Comparison of ENCODE assay signal across 10 cellular contexts in genomic region chr10:93742633-93743349, GRCh38. TPM values are rescaled to one million over a fixed set of nuclear protein-coding genes. Genes with fewer than 3 reads are reported as not detected.
A peak's percentile ranks its signal among the peaks of the same experiment; 100 is the strongest.
DNase-seq lines count a peak whose midpoint lies in the region; ATAC-seq and TF ChIP-seq lines count a peak whose summit lies in the region.
"Had no signal": no experiment of that assay in that cellular context is flagged by ENCODE, and none has a peak within 500 bp of the region (broad histone marks: within the 10 kb centered on the region; RNA-seq: fewer than 3 reads in every experiment).

No MANE protein-coding gene starts in this region.

- CTCF ChIA-PET in naive thymus-derived CD4-positive, alpha-beta T cell (lab: Charles Lee), result no interaction called here

- peaks cover 0 to 3% of the 10 kb centered on the region in 2 donors for H3K27me3 ChIP-seq in naive thymus-derived CD4-positive, alpha-beta T cell (ENCODE audit: control insufficient read depth in 2 of 2, insufficient read depth in 2 of 2, low read length in 2 of 2)
- no peaks in the 10 kb centered on the region for H3K27me3 ChIP-seq in Peyer's patch
- H3K27me3 ChIP-seq: heart left ventricle had no signal

- no peak overlapping the region for H3K4me3 ChIP-seq in naive thymus-derived CD4-positive, alpha-beta T cell (ENCODE audit: low read length)
- peak overlapping the region in 1 of 4 donors; percentile 6 for H3K4me3 ChIP-seq in Peyer's patch

- intact Hi-C loops in naive thymus-derived CD4-positive, alpha-beta T cell (cut with micrococcal nuclease), result no loop called here

- no peaks in the 10 kb centered on the region for H3K36me3 ChIP-seq in naive thymus-derived CD4-positive, alpha-beta T cell (ENCODE audit: control insufficient read depth in 2 of 3, insufficient read depth in 3 of 3, low read length in 3 of 3)
- H3K36me3 ChIP-seq in Peyer's patch, result no peaks in the 10 kb centered on the region
- H3K36me3 ChIP-seq: heart left ventricle had no signal

- H3K4me1 Mint-ChIP-seq in naive thymus-derived CD4-positive, alpha-beta T cell, result no peaks in the 10 kb centered on the region

- H3K27ac ChIP-seq in naive thymus-derived CD4-positive, alpha-beta T cell (ENCODE audit: low read depth, low read length), result no peak overlapping the region
- no peak overlapping the region for H3K27ac ChIP-seq in Peyer's patch

- H3K27ac Mint-ChIP-seq in naive thymus-derived CD4-positive, alpha-beta T cell, result no peak overlapping the region

- TF ChIP-seq POLR2A in Peyer's patch (IDR thresholded peaks at IDR 0.05), result no peak

- no peaks in the 10 kb centered on the region for H3K4me1 ChIP-seq in naive thymus-derived CD4-positive, alpha-beta T cell (ENCODE audit: control insufficient read depth in 2 of 2, insufficient read depth in 2 of 2, low read length in 2 of 2)
- no peaks in the 10 kb centered on the region for H3K4me1 ChIP-seq in Peyer's patch

- DNase-seq in NOMO-1 (lab: John Stamatoyannopoulos, UW; ENCODE audit: unreplicated experiment in 2 of 2) (peak; percentile 47 to 91), Peyer's patch (no peak), NCI-H2029 (lab: John Stamatoyannopoulos, UW) (no peak), NCI-H524 treated with DMSO at 0.1 percent for 48 hours (lab: John Stamatoyannopoulos, UW) (no peak), DMS153 (lab: John Stamatoyannopoulos, UW) (no peak)
- no peak for DNase-seq in naive thymus-derived CD4-positive, alpha-beta T cell
- DNase-seq: heart left ventricle; stimulated activated naive CD8-positive, alpha-beta T cell treated with anti-CD3 and anti-CD28 coated beads, Interleukin-15, Interleukin-2, amounts not matched to agents 100 U/mL and 50 U/mL, for 24 hours had no signal

- H3K4me3 Mint-ChIP-seq in naive thymus-derived CD4-positive, alpha-beta T cell, result peak overlapping the region in 1 of 10 donors; percentile 37

- H3K9me3 ChIP-seq in naive thymus-derived CD4-positive, alpha-beta T cell (ENCODE audit: control insufficient read depth in 2 of 3, low read length in 3 of 3), result no peaks in the 10 kb centered on the region
- H3K9me3 ChIP-seq in Peyer's patch, result no peaks in the 10 kb centered on the region

- TF ChIP-seq CTCF in Peyer's patch (IDR thresholded peaks at IDR 0.05), result no peak

- ATAC-seq in GM19043 (IDR thresholded peaks at IDR 0.05; ENCODE audit: low read depth, unreplicated experiment) (peak; percentile 91), HG02870 (IDR thresholded peaks at IDR 0.05; ENCODE audit: unreplicated experiment) (peak; percentile 87)
- ATAC-seq in naive thymus-derived CD4-positive, alpha-beta T cell, result peak; percentile 85
- ATAC-seq: stimulated activated naive CD8-positive, alpha-beta T cell treated with anti-CD3 and anti-CD28 coated beads, Interleukin-15, Interleukin-2, amounts not matched to agents 100 U/mL and 50 U/mL, for 24 hours had no signal

- POLR2A ChIA-PET in naive thymus-derived CD4-positive, alpha-beta T cell (lab: Charles Lee), result no interaction called here

- H3K36me3 Mint-ChIP-seq in naive thymus-derived CD4-positive, alpha-beta T cell, result no peaks in the 10 kb centered on the region

- peaks cover 4 to 26% (median 9%) of the 10 kb centered on the region in 5 donors for H3K27me3 Mint-ChIP-seq in naive thymus-derived CD4-positive, alpha-beta T cell

- H3K9me3 Mint-ChIP-seq in naive thymus-derived CD4-positive, alpha-beta T cell, result peaks cover 0 to 4% (median 0%) of the 10 kb centered on the region in 11 donors

RNA-seq across cellular contexts. Expression of gene LGI1, which starts 14.9 kb away (rescaled TPM):
- total RNA-seq in naive thymus-derived CD4-positive, alpha-beta T cell, result not detected
- polyA plus RNA-seq in naive thymus-derived CD4-positive, alpha-beta T cell, result not detected
- 1 to 10 TPM in 2 of 4 donors, not detected in 2; 1.1 to 1.9 TPM for total RNA-seq in Peyer's patch

RNA-seq across cellular contexts. Expression of gene FRA10AC1, which starts 40.4 kb away (rescaled TPM):
- total RNA-seq in naive thymus-derived CD4-positive, alpha-beta T cell, result 10 to 100 TPM; 15.5 to 31.0 (median 22.7) TPM
- 1 to 10 TPM; 4.4 to 6.8 TPM for polyA plus RNA-seq in naive thymus-derived CD4-positive, alpha-beta T cell
- 10 to 100 TPM; 10.6 to 20.8 (median 15.4) TPM for total RNA-seq in Peyer's patch

Comparison
In these comparisons a context has a peak if more than half of its experiments do, and no peak if none do; other contexts are left out.
1. DNase-seq: peak in NOMO-1 (2 of 2); none in naive thymus-derived CD4-positive, alpha-beta T cell (0 of 9), Peyer's patch (0 of 3), NCI-H2029 (single experiment), NCI-H524 treated with DMSO at 0.1 percent for 48 hours (single experiment) and DMS153 (single experiment).
2. Peak in every context shown above with its lines, with median percentiles within 50 percentile points of each other: ATAC-seq.